4 cellular contexts compared by ENCODE assay signal in genomic region chr6:132043148-132043547, GRCh38.
"Had no signal": no experiment of that assay in that cellular context is flagged by ENCODE, and none has a peak within 500 bp of the region (broad histone marks: within the 10 kb centered on the region; RNA-seq: fewer than 3 reads in every experiment).

No MANE protein-coding gene starts in this region.

- H3K4me3 Mint-ChIP-seq: GM23338, H9, IgD-negative memory B cell had no signal

- DNase-seq: H9, HCEC 1CT had no signal

- H3K36me3 Mint-ChIP-seq: IgD-negative memory B cell had no signal

- H3K4me1 Mint-ChIP-seq: GM23338, H9, IgD-negative memory B cell had no signal

- H3K9me3 Mint-ChIP-seq: IgD-negative memory B cell had no signal

- ATAC-seq: GM23338 had no signal

- H3K27ac Mint-ChIP-seq: H9, IgD-negative memory B cell had no signal
